ENCODE assay signal across 21 cellular contexts in the genomic region with DNA sequence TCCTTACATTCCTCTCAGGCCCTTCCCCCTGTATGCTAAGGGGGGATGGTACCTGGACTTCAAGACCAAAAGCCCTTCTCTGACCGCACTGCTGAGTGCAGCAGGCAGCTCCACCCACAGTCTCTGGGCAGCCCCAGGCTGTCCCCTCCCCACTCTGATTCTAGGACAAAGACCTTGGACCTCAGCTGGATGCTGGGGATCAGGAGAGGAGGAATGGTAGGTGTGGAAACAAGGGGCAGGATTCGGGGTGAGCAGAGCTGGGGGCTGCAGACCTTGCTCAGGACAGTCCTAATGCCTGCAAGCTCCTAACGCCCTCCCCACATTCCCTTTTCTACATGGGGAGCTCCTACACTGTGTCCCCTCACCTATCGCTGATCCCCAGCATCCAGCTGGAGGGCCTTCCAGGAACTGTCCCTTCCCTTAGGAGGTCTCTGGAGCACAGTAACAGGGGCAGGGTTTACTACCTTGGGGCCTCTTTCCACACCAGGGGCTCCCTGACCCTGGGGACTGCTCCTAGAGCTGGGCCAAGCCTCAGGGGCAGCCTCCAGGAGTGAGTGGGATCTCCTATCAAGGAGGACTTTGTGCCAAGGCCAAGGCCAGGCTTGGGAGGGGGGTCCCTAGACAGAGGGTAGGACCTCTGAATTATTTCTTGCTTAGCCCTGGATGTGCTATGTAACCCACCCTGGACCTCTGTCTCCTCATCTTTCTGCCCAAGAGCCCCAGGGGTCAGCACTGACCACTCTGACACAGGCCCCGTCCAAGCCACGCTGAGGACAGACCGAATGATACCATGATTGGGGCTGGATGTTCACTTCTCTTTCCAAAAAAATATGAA. TPM values are rescaled to one million over a fixed set of nuclear protein-coding genes. Genes with fewer than 3 reads are reported as not detected.
"Had no signal": no experiment of that assay in that cellular context is flagged by ENCODE, and none has a peak within 500 bp of the region (broad histone marks: within the 10 kb centered on the region; RNA-seq: fewer than 3 reads in every experiment).

No MANE protein-coding gene starts in this region.

- H3K4me3 Mint-ChIP-seq: activated CD4-positive, alpha-beta T cell treated with anti-CD3 and anti-CD28 coated beads, Interleukin-2, amount 10 ng/mL, durations not matched to agents 24 days and 14 days; activated CD8-positive, alpha-beta T cell treated with anti-CD3 and anti-CD28 coated beads, Interleukin-2, amount 10 ng/mL, durations not matched to agents 7 days and 5 days; activated naive CD8-positive, alpha-beta T cell treated with anti-CD3 and anti-CD28 coated beads for 36 hours; brain; memory B cell; stimulated activated naive B cell treated with anti-CD40 and anti-IgM and Interleukin-4, amounts not matched to agents 10 μg/mL and 1 μg/mL and 100 μg/mL, for 72 hours had no signal

- H3K9me3 ChIP-seq: tibial artery, uterus had no signal

- H3K4me1 ChIP-seq: tibial artery, uterus had no signal

- H3K9me3 Mint-ChIP-seq: activated CD4-positive, alpha-beta T cell treated with anti-CD3 and anti-CD28 coated beads, Interleukin-2, amount 10 ng/mL, durations not matched to agents 24 days and 14 days; activated naive CD8-positive, alpha-beta T cell treated with anti-CD3 and anti-CD28 coated beads for 36 hours; brain; memory B cell; stimulated activated naive B cell treated with anti-CD40 and anti-IgM and Interleukin-4, amounts not matched to agents 10 μg/mL and 1 μg/mL and 100 μg/mL, for 72 hours had no signal

- H3K27me3 Mint-ChIP-seq: activated CD4-positive, alpha-beta T cell treated with anti-CD3 and anti-CD28 coated beads, Interleukin-2, amount 10 ng/mL, durations not matched to agents 24 days and 14 days; activated naive CD8-positive, alpha-beta T cell treated with anti-CD3 and anti-CD28 coated beads for 36 hours; brain; memory B cell; stimulated activated naive B cell treated with anti-CD40 and anti-IgM and Interleukin-4, amounts not matched to agents 10 μg/mL and 1 μg/mL and 100 μg/mL, for 72 hours had no signal

- H3K36me3 ChIP-seq: tibial artery, uterus had no signal

- DNase-seq: activated CD4-positive, alpha-beta T cell treated with anti-CD3 and anti-CD28 coated beads, Interleukin-2, amount 10 ng/mL, durations not matched to agents 24 days and 14 days; activated CD4-positive, CD25-positive, alpha-beta regulatory T cell; activated CD8-positive, alpha-beta memory T cell treated with anti-CD3 and anti-CD28 coated beads, Interleukin-2, amount 50 U/mL, for 4 hours; activated CD8-positive, alpha-beta T cell treated with anti-CD3 and anti-CD28 coated beads, Interleukin-2, amount 10 ng/mL, durations not matched to agents 7 days and 5 days; activated naive CD8-positive, alpha-beta T cell treated with anti-CD3 and anti-CD28 coated beads for 36 hours; activated T-cell treated with anti-CD3 and anti-CD28 coated beads, Interleukin-2, amount 50 U/mL, for 48 hours; amygdala; effector memory CD4-positive, alpha-beta T cell; foreskin melanocyte; left ventricle myocardium superior; posterior cingulate gyrus; stimulated activated CD4-positive, alpha-beta T cell treated with anti-CD3 and anti-CD28 coated beads, Interleukin-2, amount 100 ng/mL, for 48 hours; stimulated activated naive B cell treated with anti-CD40 and anti-IgM and Interleukin-4, amounts not matched to agents 10 μg/mL and 1 μg/mL and 100 μg/mL, for 72 hours; T-helper 2 cell; tibial artery; uterus had no signal

- H3K27me3 ChIP-seq: tibial artery, uterus had no signal

- ATAC-seq: activated CD8-positive, alpha-beta T cell treated with anti-CD3 and anti-CD28 coated beads, Interleukin-2, amount 10 ng/mL, durations not matched to agents 7 days and 5 days; left ventricle myocardium superior; stimulated activated naive B cell treated with anti-CD40 and anti-IgM and Interleukin-4, amounts not matched to agents 10 μg/mL and 1 μg/mL and 100 μg/mL, for 72 hours had no signal

- H3K4me3 ChIP-seq: tibial artery, uterus had no signal

- H3K27ac Mint-ChIP-seq: activated CD4-positive, alpha-beta T cell treated with anti-CD3 and anti-CD28 coated beads, Interleukin-2, amount 10 ng/mL, durations not matched to agents 24 days and 14 days; activated CD8-positive, alpha-beta T cell treated with anti-CD3 and anti-CD28 coated beads, Interleukin-2, amount 10 ng/mL, durations not matched to agents 7 days and 5 days; activated naive CD8-positive, alpha-beta T cell treated with anti-CD3 and anti-CD28 coated beads for 36 hours; brain; memory B cell; stimulated activated naive B cell treated with anti-CD40 and anti-IgM and Interleukin-4, amounts not matched to agents 10 μg/mL and 1 μg/mL and 100 μg/mL, for 72 hours had no signal

- H3K27ac ChIP-seq: tibial artery, uterus had no signal

- H3K36me3 Mint-ChIP-seq: activated naive CD8-positive, alpha-beta T cell treated with anti-CD3 and anti-CD28 coated beads for 36 hours; brain; memory B cell; stimulated activated naive B cell treated with anti-CD40 and anti-IgM and Interleukin-4, amounts not matched to agents 10 μg/mL and 1 μg/mL and 100 μg/mL, for 72 hours had no signal

RNA-seq across cellular contexts. Expression of a gene that starts 5.6 kb away (rescaled TPM):
- total RNA-seq: activated CD4-positive, alpha-beta T cell treated with anti-CD3 and anti-CD28 coated beads, Interleukin-2, amount 10 ng/mL, durations not matched to agents 24 days and 14 days; activated CD8-positive, alpha-beta T cell treated with anti-CD3 and anti-CD28 coated beads, Interleukin-2, amount 10 ng/mL, durations not matched to agents 7 days and 5 days; activated naive CD8-positive, alpha-beta T cell treated with anti-CD3 and anti-CD28 coated beads for 36 hours; fibroblast of lung; left ventricle myocardium superior; subcutaneous adipose tissue had no signal
- polyA plus RNA-seq: fibroblast of lung, keratinocyte had no signal

RNA-seq across cellular contexts. Expression of a gene that starts 50.4 kb away (rescaled TPM):
- total RNA-seq: activated CD4-positive, alpha-beta T cell treated with anti-CD3 and anti-CD28 coated beads, Interleukin-2, amount 10 ng/mL, durations not matched to agents 24 days and 14 days; left ventricle myocardium superior had no signal
